10 cellular contexts compared by ENCODE assay signal in genomic region chr3:146468932-146469205, GRCh38. TPM values are rescaled to one million over a fixed set of nuclear protein-coding genes. Genes with fewer than 3 reads are reported as not detected.
DNase-seq lines count a peak whose midpoint lies in the region; ATAC-seq, FAIRE-seq and TF ChIP-seq lines count a peak whose summit lies in the region.
"Not testable (repeated sequence)": the region's sequence is repeated elsewhere in the genome, so short reads cannot be mapped to it uniquely, and the experiment has no call there.
"Had no signal": no experiment of that assay in that cellular context is flagged by ENCODE, and none has a peak within 500 bp of the region (broad histone marks: within the 10 kb centered on the region; RNA-seq: fewer than 3 reads in every experiment).

No MANE protein-coding gene starts in this region.

- 91 to 94% methylated on average over 8 of the region's 8 CpGs for WGBS in endodermal cell (ENCODE audit: insufficient coverage in 1 of 2, insufficient read length in 1 of 2), 2 experiments
- WGBS in suprapubic skin = 79% methylated on average over 8 of the region's 8 CpGs

- H3K27me3 Mint-ChIP-seq in T-helper 17 cell; endodermal cell (ENCODE audit: insufficient read depth); osteocyte (ENCODE audit: unreplicated experiment): not testable (repeated sequence)

- not testable (repeated sequence) for TF ChIP-seq CTCF in KMS-11 (conservative IDR thresholded peaks at IDR 0.05; ENCODE audit: low read depth, low read length); ascending aorta (IDR thresholded peaks at IDR 0.05); endodermal cell (conservative IDR thresholded peaks at IDR 0.05); kidney (IDR thresholded peaks at IDR 0.05; ENCODE audit: borderline replicate concordance, extremely low read depth, insufficient read depth); osteocyte (IDR thresholded peaks at IDR 0.05); suprapubic skin (IDR thresholded peaks at IDR 0.05)

- peak overlapping the region; percentile 64 for H3K4me3 ChIP-seq in BLaER1
- not testable (repeated sequence) for H3K4me3 ChIP-seq in KMS-11 (IDR thresholded peaks at IDR 0.05; ENCODE audit: insufficient read depth, low read depth, low read length); endodermal cell (ENCODE audit: low read length)
- H3K4me3 ChIP-seq in ascending aorta = peak overlapping the region; percentile 69 to 72
- H3K4me3 ChIP-seq in kidney (ENCODE audit: low read length in 2 of 2) = peak overlapping the region; percentile 79
- H3K4me3 ChIP-seq in suprapubic skin = peak overlapping the region; percentile 65

- peak overlapping the region; percentile 99 for H2AFZ ChIP-seq in KMS-11 (ENCODE audit: low read depth)

- H3K9me3 ChIP-seq in BLaER1; T-helper 17 cell (ENCODE audit: control insufficient read depth, low read length, poor library complexity, severe bottlenecking); ascending aorta; endodermal cell (ENCODE audit: control insufficient read depth, low read length); kidney (ENCODE audit: control insufficient read depth in 1 of 2, low read length in 2 of 2); suprapubic skin: not testable (repeated sequence)

- DNase-seq in T-helper 17 cell; ascending aorta (ENCODE audit: low spot score in 2 of 2); endodermal cell; kidney; osteocyte (ENCODE audit: extremely low spot score, unreplicated experiment); suprapubic skin (ENCODE audit: low spot score in 2 of 2): not testable (repeated sequence)

- not testable (repeated sequence) for H3K9ac ChIP-seq in BLaER1; KMS-11; endodermal cell (ENCODE audit: extremely low read depth, low read length, poor library complexity, severe bottlenecking)
- H3K9ac ChIP-seq in kidney (ENCODE audit: low read length in 2 of 2) = peak overlapping the region; percentile 65 to 68

- not testable (repeated sequence) for H3K27me3 ChIP-seq in BLaER1; KMS-11 (ENCODE audit: insufficient read depth, low read depth); ascending aorta; endodermal cell (ENCODE audit: control insufficient read depth, insufficient read depth, low read length, poor library complexity, severe bottlenecking); suprapubic skin

- not testable (repeated sequence) for H3K4me1 Mint-ChIP-seq in T-helper 17 cell, endodermal cell
- H3K4me1 Mint-ChIP-seq in osteocyte (ENCODE audit: unreplicated experiment) = peaks cover 26% of the 10 kb centered on the region

- not testable (repeated sequence) for FAIRE-seq in kidney (lab: Jason Lieb, UNC)

- not testable (repeated sequence) for TF ChIP-seq POLR2A in suprapubic skin (IDR thresholded peaks at IDR 0.05)

- H3K27ac ChIP-seq in BLaER1 (peak overlapping the region; percentile 76), KMS-11 (peak overlapping the region; percentile 69; the same call in 1 of the 2 replicates), ascending aorta (peak overlapping the region; percentile 53 to 73), kidney (ENCODE audit: low read depth in 2 of 2, low read length in 2 of 2) (peak overlapping the region; percentile 93 to 95), suprapubic skin (peak overlapping the region; percentile 81)
- not testable (repeated sequence) for H3K27ac ChIP-seq in endodermal cell (ENCODE audit: low read depth, low read length)

- H3K27ac Mint-ChIP-seq in T-helper 17 cell (peak overlapping the region; percentile 86), endodermal cell (peak overlapping the region; percentile 55), osteocyte (ENCODE audit: unreplicated experiment) (peak overlapping the region; percentile 29)

- H3K4me1 ChIP-seq in BLaER1 (peaks cover 19% of the 10 kb centered on the region), KMS-11 (ENCODE audit: low read depth, poor library complexity, severe bottlenecking) (peaks cover 12% of the 10 kb centered on the region), suprapubic skin (peaks cover 14% of the 10 kb centered on the region)
- not testable (repeated sequence) for H3K4me1 ChIP-seq in ascending aorta; endodermal cell (ENCODE audit: control insufficient read depth, insufficient read depth, low read length); kidney (ENCODE audit: control insufficient read depth in 1 of 2, insufficient read depth in 1 of 2, low read depth in 1 of 2, low read length in 2 of 2)

- intact Hi-C loops in ascending aorta (cut with DNase I) = loop anchor here (2.0 kb wide), 1 partner anchor 76 kb away; the partner anchor contains the start of gene PLSCR1
- intact Hi-C loops in kidney (cut with DNase I) = not testable (repeated sequence)

- ATAC-seq in T-helper 17 cell = not testable (repeated sequence)

- not testable (repeated sequence) for TF ChIP-seq EP300 in suprapubic skin (IDR thresholded peaks at IDR 0.05)

- not testable (repeated sequence) for H3K36me3 Mint-ChIP-seq in T-helper 17 cell (ENCODE audit: low read depth); endodermal cell (ENCODE audit: low read depth); osteocyte (ENCODE audit: unreplicated experiment)

- not testable (repeated sequence) for H3K36me3 ChIP-seq in BLaER1; KMS-11 (ENCODE audit: insufficient read depth); ascending aorta; endodermal cell (ENCODE audit: control insufficient read depth, insufficient read depth, low read length); kidney (ENCODE audit: control insufficient read depth in 1 of 2, insufficient read depth in 2 of 2, low read length in 2 of 2); suprapubic skin

- not testable (repeated sequence) for H3K79me2 ChIP-seq in KMS-11 (ENCODE audit: insufficient read depth, low read depth)

- H3K4me2 ChIP-seq in BLaER1 = peak overlapping the region; percentile 74
- H3K4me2 ChIP-seq in KMS-11 = peak overlapping the region; percentile 81; the same call in 1 of the 2 replicates

- H3K9me3 Mint-ChIP-seq in endodermal cell; osteocyte (ENCODE audit: unreplicated experiment): not testable (repeated sequence)

- H4K20me1 ChIP-seq in BLaER1; KMS-11 (ENCODE audit: insufficient read depth): not testable (repeated sequence)

- H3K4me3 Mint-ChIP-seq in T-helper 17 cell = peak overlapping the region; percentile 86
- H3K4me3 Mint-ChIP-seq in endodermal cell = peak overlapping the region; percentile 55
- H3K4me3 Mint-ChIP-seq in osteocyte (ENCODE audit: unreplicated experiment) = not testable (repeated sequence)

RNA-seq across cellular contexts. Expression of gene PLSCR2, which starts 0.5 kb away (rescaled TPM):
- total RNA-seq in T-helper 17 cell = not detected
- not detected for total RNA-seq in ascending aorta
- total RNA-seq in endodermal cell = 10 to 100 TPM in 1 of 2 donors, 1 to 10 TPM in 1; 3.0 to 17.7 TPM
- polyA plus RNA-seq in endodermal cell (2013, experiment 1 of 2) = 2.3 TPM
- 10.4 TPM for polyA plus RNA-seq in endodermal cell (2013, experiment 2 of 2)
- 1.4 TPM for total RNA-seq in kidney
- polyA plus RNA-seq in kidney (ENCODE audit: insufficient read depth, low read depth, low replicate concordance) = not detected
- not detected in 2 replicates for total RNA-seq in osteocyte
- total RNA-seq in suprapubic skin = not detected
- total RNA-seq: lung, pulmonary artery endothelial cell had no signal

Comparison
In these comparisons a context has a peak if more than half of its experiments do, and no peak if none do; other contexts are left out.
1. H3K27ac Mint-ChIP-seq: peak in every context shown above with its lines; median percentile 86 in T-helper 17 cell; 55 in endodermal cell; 29 in osteocyte.